ENCODE assay signal across 8 cellular contexts in the genomic region with DNA sequence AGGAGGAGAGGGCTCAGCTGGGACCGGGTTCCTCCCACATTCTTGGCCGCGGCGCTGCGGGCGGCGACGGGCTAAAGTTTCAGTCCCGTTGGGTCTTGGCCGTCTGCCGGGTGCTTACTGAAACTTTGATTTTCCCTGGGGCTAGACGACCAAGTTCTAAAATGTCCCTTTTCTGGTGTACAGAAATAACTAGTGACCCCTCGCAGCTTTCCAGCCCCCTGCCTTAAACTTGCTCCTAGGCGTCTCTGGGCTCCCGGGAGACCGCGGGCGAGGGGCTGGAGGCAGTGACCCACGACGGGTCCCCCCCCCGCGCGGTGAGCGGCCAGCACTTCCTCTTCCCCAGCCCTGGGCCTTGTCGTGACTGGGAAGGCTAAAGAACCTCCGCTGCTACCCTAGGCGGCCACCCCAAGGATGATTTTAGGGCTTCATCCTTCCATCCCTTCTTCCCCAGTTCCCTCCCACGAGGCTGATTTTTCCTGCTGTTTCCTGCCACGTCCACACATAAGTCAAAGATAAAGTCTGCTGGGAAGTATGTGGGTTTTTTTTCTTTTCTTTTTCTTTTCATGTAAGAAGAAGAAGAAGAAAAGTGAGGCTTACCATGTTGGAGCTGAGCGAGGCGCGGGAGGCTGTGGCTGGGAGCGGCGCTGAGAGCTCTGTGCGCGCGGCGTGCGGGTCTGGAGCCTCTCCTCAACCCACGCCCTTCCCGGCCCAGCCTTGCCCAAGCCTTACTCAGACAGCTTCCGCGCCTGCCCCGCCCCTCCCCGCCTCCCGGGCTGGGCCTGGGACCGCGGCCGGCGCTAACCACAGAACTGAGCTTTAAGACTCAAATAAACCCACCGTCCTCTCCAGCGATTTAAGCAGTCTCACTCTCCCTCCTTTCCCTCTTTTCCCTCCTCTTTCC. TPM values are rescaled to one million over a fixed set of nuclear protein-coding genes. Genes with fewer than 3 reads are reported as not detected.
DNase-seq lines count a peak whose midpoint lies in the region; ATAC-seq and TF ChIP-seq lines count a peak whose summit lies in the region.

S100A11 (minus strand) TSS at position 689 of the 901 bp plus-strand sequence; CDS start at position 600, 89 bp downstream.

- peaks cover 14% of the 10 kb centered on the region for H3K23me2 ChIP-seq in H9 (ENCODE audit: insufficient read length, low read depth, low read length, poor library complexity, severe bottlenecking)

- no peak within 1 kb of the TSS for H4K8ac ChIP-seq in H9 (replicated peaks; ENCODE audit: insufficient read length, low read depth, low read length)

- no peak within 1 kb of the TSS for H4K91ac ChIP-seq in H9 (ENCODE audit: insufficient read length, low read depth, low read length)

- WGBS in H9 (ENCODE audit: extremely low coverage, insufficient read length, low lambda C conversion rate) = no CpG with 5 or more reads among the region's 52 CpGs

- H4K20me1 ChIP-seq in H9 (ENCODE audit: control insufficient read depth, insufficient read depth, insufficient read length) = no peaks in the 10 kb centered on the region

- TF ChIP-seq CTCF in H9 (conservative IDR thresholded peaks at IDR 0.05) (no peak), lower lobe of right lung (IDR thresholded peaks at IDR 0.05) (no peak)
- no peak for TF ChIP-seq CTCF in activated CD8-positive, alpha-beta T cell treated with anti-CD3 and anti-CD28 coated beads for 36 hours (IDR thresholded peaks at IDR 0.05)

- H3K27me3 Mint-ChIP-seq in H9 (ENCODE audit: low read depth) = no peaks in the 10 kb centered on the region; the same call in none of the 2 replicates
- no peaks in the 10 kb centered on the region for H3K27me3 Mint-ChIP-seq in activated CD8-positive, alpha-beta T cell treated with anti-CD3 and anti-CD28 coated beads for 36 hours

- no peak within 1 kb of the TSS for H3K23ac ChIP-seq in H9 (ENCODE audit: insufficient read length, low read depth, low read length)

- no peaks in the 10 kb centered on the region for H3K9me3 Mint-ChIP-seq in H9
- H3K9me3 Mint-ChIP-seq in activated CD8-positive, alpha-beta T cell treated with anti-CD3 and anti-CD28 coated beads for 36 hours = no peaks in the 10 kb centered on the region

- H3K9me3 ChIP-seq in H9 (ENCODE audit: control insufficient read depth, low read depth, low read length) (no peaks in the 10 kb centered on the region), lower lobe of right lung (no peaks in the 10 kb centered on the region)

- H3T11ph ChIP-seq in H9 (ENCODE audit: low read length) = no peak within 1 kb of the TSS

- H3K27ac ChIP-seq in H9 (ENCODE audit: insufficient read length, low read depth, low read length) (no peak within 1 kb of the TSS), lower lobe of right lung (peak within 1 kb of the TSS; percentile 93)

- CTCF ChIA-PET in activated CD8-positive, alpha-beta T cell treated with anti-CD3 and anti-CD28 coated beads for 36 hours (lab: Charles Lee) = interaction anchor here (0.6 to 4.2 kb wide), 8 partner anchors 10 to 422 kb away, joined by 3 to 59 read pairs (median 4); no protein-coding TSS in a partner anchor

- intact Hi-C loops in activated CD8-positive, alpha-beta T cell treated with anti-CD3 and anti-CD28 coated beads for 36 hours (cut with micrococcal nuclease) = no loop called here
- intact Hi-C loops in lower lobe of right lung (cut with DNase I) = no loop called here

- peak; percentile 70 for DNase-seq in DMS153 treated with DMSO at 0.1 percent for 48 hours (lab: John Stamatoyannopoulos, UW; ENCODE audit: unreplicated experiment)
- DNase-seq in H9 = peak; percentile 76
- peak; percentile 69 to 95 for DNase-seq in NCI-H526 (lab: John Stamatoyannopoulos, UW)
- peak; percentile 86 for DNase-seq in activated CD8-positive, alpha-beta T cell treated with anti-CD3 and anti-CD28 coated beads for 36 hours
- peak; percentile 76 for DNase-seq in ecto neural progenitor cell (ENCODE audit: low spot score)
- DNase-seq in lower lobe of right lung = peak; percentile 97
- peak; percentile 71 to 91 (median 71) for DNase-seq in stimulated activated CD4-positive, alpha-beta T cell treated with anti-CD3 and anti-CD28 coated beads, TNF-alpha, amount 100 ng/mL, for 48 hours (ENCODE audit: low read depth in 3 of 3)
- DNase-seq in NCI-H1105 (lab: John Stamatoyannopoulos, UW) = no peak

- H3K14ac ChIP-seq in H9 (ENCODE audit: insufficient read depth, low read length) = no peak within 1 kb of the TSS

- H2BK120ac ChIP-seq in H9 (ENCODE audit: low read depth, low read length, poor library complexity, severe bottlenecking) = no peak within 1 kb of the TSS

- H3K36me3 ChIP-seq in lower lobe of right lung = peaks cover 24% of the 10 kb centered on the region

- H3K18ac ChIP-seq in H9 (ENCODE audit: insufficient read length, low read depth, low read length) = no peak within 1 kb of the TSS

- H3K4me1 Mint-ChIP-seq in H9 = peaks cover 23 to 37% of the 10 kb centered on the region in 2 experiments
- H3K4me1 Mint-ChIP-seq in activated CD8-positive, alpha-beta T cell treated with anti-CD3 and anti-CD28 coated beads for 36 hours (ENCODE audit: low read depth) = peaks cover 28% of the 10 kb centered on the region

- H3K27me3 ChIP-seq in H9 (ENCODE audit: insufficient read depth, low read length) (no peaks in the 10 kb centered on the region), lower lobe of right lung (ENCODE audit: low read depth) (no peaks in the 10 kb centered on the region)

- H2BK15ac ChIP-seq in H9 (ENCODE audit: low read depth, low read length) = no peak within 1 kb of the TSS

- H2AK5ac ChIP-seq in H9 (ENCODE audit: insufficient read length, low read length) = no peak within 1 kb of the TSS

- H2BK20ac ChIP-seq in H9 (ENCODE audit: low read depth, low read length, poor library complexity, severe bottlenecking) = no peak within 1 kb of the TSS

- no peak within 1 kb of the TSS for H2BK5ac ChIP-seq in H9 (ENCODE audit: insufficient read length, low read length)

- H3K4ac ChIP-seq in H9 (ENCODE audit: low read depth, low read length) = no peak within 1 kb of the TSS

- peaks cover 5% of the 10 kb centered on the region; the same call in 1 of the 2 replicates for H3K4me1 ChIP-seq in H9 (ENCODE audit: insufficient read depth, low read length)
- peaks cover 67% of the 10 kb centered on the region for H3K4me1 ChIP-seq in lower lobe of right lung

- H3K56ac ChIP-seq in H9 (ENCODE audit: insufficient read length, low read depth, low read length) = no peak within 1 kb of the TSS

- H3K4me2 ChIP-seq in H9 (ENCODE audit: insufficient read depth, insufficient read length, low read length) = peak within 1 kb of the TSS; percentile 79

- no peak within 1 kb of the TSS for H2AFZ ChIP-seq in H9 (ENCODE audit: low read length)

- H3K79me2 ChIP-seq in H9 (ENCODE audit: insufficient read depth, low read length) = no peaks in the 10 kb centered on the region

- H3K79me1 ChIP-seq in H9 (ENCODE audit: insufficient read depth, low read depth, low read length, poor library complexity, severe bottlenecking) = no peaks in the 10 kb centered on the region

- H3K9ac ChIP-seq in H9 (ENCODE audit: extremely low read depth, insufficient read length, low read length) = peak within 1 kb of the TSS; percentile 48

- H2BK12ac ChIP-seq in H9 (ENCODE audit: insufficient read length, low read depth, low read length) = no peak within 1 kb of the TSS

- ATAC-seq in activated CD8-positive, alpha-beta T cell treated with anti-CD3 and anti-CD28 coated beads for 36 hours = peak; percentile 68
- ATAC-seq in lower lobe of right lung = peak; percentile 95 to 96

- POLR2A ChIA-PET in activated CD8-positive, alpha-beta T cell treated with anti-CD3 and anti-CD28 coated beads for 36 hours (lab: Charles Lee) = interaction anchor here (1.0 to 3.4 kb wide), 4 partner anchors 10 to 75 kb away, joined by 3 to 36 read pairs (median 3); partner anchors contain the start of gene S100A10

- H3K4me3 ChIP-seq in lower lobe of right lung = peak within 1 kb of the TSS; percentile 88

- H3K27ac Mint-ChIP-seq in H9 = peak within 1 kb of the TSS in 2 of 3 experiments; percentile 23 to 89; a peak in 2 of 7 replicates
- peak within 1 kb of the TSS; percentile 93 for H3K27ac Mint-ChIP-seq in activated CD8-positive, alpha-beta T cell treated with anti-CD3 and anti-CD28 coated beads for 36 hours

- peaks cover 4 to 24% (median 6%) of the 10 kb centered on the region in 3 experiments; a peak in 6 of 7 replicates for H3K36me3 Mint-ChIP-seq in H9 (ENCODE audit: insufficient read depth in 1 of 3, low read depth in 3 of 3)
- peaks cover 36% of the 10 kb centered on the region for H3K36me3 Mint-ChIP-seq in activated CD8-positive, alpha-beta T cell treated with anti-CD3 and anti-CD28 coated beads for 36 hours (ENCODE audit: low read depth)

- H4K5ac ChIP-seq in H9 (ENCODE audit: insufficient read length, low read depth, low read length) = no peak within 1 kb of the TSS

- H3K4me3 Mint-ChIP-seq in H9 = peak within 1 kb of the TSS; percentile 83 to 88
- peak within 1 kb of the TSS; percentile 92 for H3K4me3 Mint-ChIP-seq in activated CD8-positive, alpha-beta T cell treated with anti-CD3 and anti-CD28 coated beads for 36 hours

RNA-seq across cellular contexts. Expression of gene S100A11, which starts in this region (rescaled TPM):
- total RNA-seq in H9 (2021) (302 and 303 TPM in 2 replicates), lower lobe of right lung (737 TPM)
- total RNA-seq in activated CD8-positive, alpha-beta T cell treated with anti-CD3 and anti-CD28 coated beads for 36 hours = 100 to 1,000 TPM; 131 to 144 TPM
